Comparison of ENCODE assay signal across 15 cellular contexts in genomic region chr7:8178353-8178752, GRCh38.
DNase-seq lines count a peak whose midpoint lies in the region; ATAC-seq and TF ChIP-seq lines count a peak whose summit lies in the region.
"Had no signal": no experiment of that assay in that cellular context is flagged by ENCODE, and none has a peak within 500 bp of the region (broad histone marks: within the 10 kb centered on the region; RNA-seq: fewer than 3 reads in every experiment).

No MANE protein-coding gene starts in this region.

- POLR2A ChIA-PET in CD8-positive, alpha-beta T cell (lab: Charles Lee): interaction anchor here (0.6 to 3.5 kb wide), 7 partner anchors 10 to 210 kb away, joined by 3 to 13 read pairs (median 5); partner anchors contain the start of gene GLCCI1
- POLR2A ChIA-PET in activated CD8-positive, alpha-beta T cell treated with anti-CD3 and anti-CD28 coated beads, Interleukin-2, amount 10 ng/mL, durations not matched to agents 7 days and 5 days (lab: Charles Lee): interaction anchor here (0.8 to 4.1 kb wide), 4 partner anchors 19 to 209 kb away, joined by 3 to 36 read pairs (median 8); no protein-coding TSS in a partner anchor
- POLR2A ChIA-PET in naive thymus-derived CD4-positive, alpha-beta T cell (lab: Charles Lee): interaction anchor here (0.6 to 3.9 kb wide), 3 partner anchors 9 to 568 kb away, joined by 3 to 22 read pairs (median 4); no protein-coding TSS in a partner anchor

- H3K4me1 ChIP-seq in CD8-positive, alpha-beta T cell (ENCODE audit: insufficient read depth, low read length): peaks cover 50% of the 10 kb centered on the region
- H3K4me1 ChIP-seq in naive thymus-derived CD4-positive, alpha-beta T cell (ENCODE audit: control insufficient read depth in 2 of 2, insufficient read depth in 2 of 2, low read length in 2 of 2): peaks cover 48 to 50% of the 10 kb centered on the region in 2 donors
- H3K4me1 ChIP-seq: Caco-2 had no signal

- H3K27ac Mint-ChIP-seq in CD8-positive, alpha-beta T cell: peak overlapping the region; percentile 98
- H3K27ac Mint-ChIP-seq in activated CD8-positive, alpha-beta T cell treated with anti-CD3 and anti-CD28 coated beads, Interleukin-2, amount 10 ng/mL, durations not matched to agents 7 days and 5 days: peak overlapping the region; percentile 99
- peak overlapping the region; percentile 87 to 99 (median 96) for H3K27ac Mint-ChIP-seq in naive thymus-derived CD4-positive, alpha-beta T cell
- H3K27ac Mint-ChIP-seq: endodermal cell had no signal

- no peak overlapping the region for H3K4me3 ChIP-seq in CD8-positive, alpha-beta T cell (ENCODE audit: low read depth, low read length)
- H3K4me3 ChIP-seq in naive thymus-derived CD4-positive, alpha-beta T cell (ENCODE audit: low read length): no peak overlapping the region
- H3K4me3 ChIP-seq: right lobe of liver, tibial artery had no signal

- no peak for DNase-seq in CD8-positive, alpha-beta T cell
- DNase-seq in HT1080 (ENCODE audit: low read depth) (peak; percentile 31), left colon (no peak), NCI-H128 (lab: John Stamatoyannopoulos, UW; ENCODE audit: unreplicated experiment) (no peak)
- no peak for DNase-seq in activated CD8-positive, alpha-beta T cell treated with anti-CD3 and anti-CD28 coated beads, Interleukin-2, amount 10 ng/mL, durations not matched to agents 7 days and 5 days
- DNase-seq in naive thymus-derived CD4-positive, alpha-beta T cell: no peak
- DNase-seq in stimulated activated CD4-positive, alpha-beta T cell treated with anti-CD3 and anti-CD28 coated beads, Interleukin-4, amount 100 ng/mL, for 24 hours: no peak
- DNase-seq: aorta; Caco-2; endodermal cell; islet precursor cell; NCI-H2029; NK-92 treated with Interleukin-12 subunit alpha and Interleukin-12 subunit beta, amount 100 ng/mL, for 24 hours; right lobe of liver; tibial artery had no signal

- no peak for TF ChIP-seq CTCF in CD8-positive, alpha-beta T cell (IDR thresholded peaks at IDR 0.05)

- ATAC-seq in CD8-positive, alpha-beta T cell: no peak
- no peak for ATAC-seq in activated CD8-positive, alpha-beta T cell treated with anti-CD3 and anti-CD28 coated beads, Interleukin-2, amount 10 ng/mL, durations not matched to agents 7 days and 5 days
- ATAC-seq in naive thymus-derived CD4-positive, alpha-beta T cell: no peak
- no peak for ATAC-seq in left colon
- ATAC-seq: right lobe of liver had no signal

- H3K36me3 ChIP-seq in CD8-positive, alpha-beta T cell (ENCODE audit: insufficient read depth, low read length): no peaks in the 10 kb centered on the region
- H3K36me3 ChIP-seq in naive thymus-derived CD4-positive, alpha-beta T cell (ENCODE audit: control insufficient read depth in 2 of 3, insufficient read depth in 3 of 3, low read length in 3 of 3): no peaks in the 10 kb centered on the region
- H3K36me3 ChIP-seq: right lobe of liver, tibial artery had no signal

- H3K27me3 Mint-ChIP-seq in CD8-positive, alpha-beta T cell (ENCODE audit: low read depth): no peaks in the 10 kb centered on the region
- peaks cover 3% of the 10 kb centered on the region for H3K27me3 Mint-ChIP-seq in activated CD8-positive, alpha-beta T cell treated with anti-CD3 and anti-CD28 coated beads, Interleukin-2, amount 10 ng/mL, durations not matched to agents 7 days and 5 days (ENCODE audit: low read depth)
- H3K27me3 Mint-ChIP-seq in naive thymus-derived CD4-positive, alpha-beta T cell: no peaks in the 10 kb centered on the region

- H3K9me3 ChIP-seq in CD8-positive, alpha-beta T cell (ENCODE audit: low read length): no peaks in the 10 kb centered on the region
- no peaks in the 10 kb centered on the region for H3K9me3 ChIP-seq in naive thymus-derived CD4-positive, alpha-beta T cell (ENCODE audit: control insufficient read depth in 2 of 3, low read length in 3 of 3)
- H3K9me3 ChIP-seq: Caco-2, right lobe of liver, tibial artery had no signal

- CTCF ChIA-PET in CD8-positive, alpha-beta T cell (lab: Charles Lee): interaction anchor here (0.6 to 3.2 kb wide), 5 partner anchors 8 to 497 kb away, joined by 3 to 13 read pairs (median 8); no protein-coding TSS in a partner anchor
- CTCF ChIA-PET in activated CD8-positive, alpha-beta T cell treated with anti-CD3 and anti-CD28 coated beads, Interleukin-2, amount 10 ng/mL, durations not matched to agents 7 days and 5 days (lab: Charles Lee): interaction anchor here (0.6 to 1.3 kb wide), 3 partner anchors 62 to 584 kb away, joined by 3 to 6 read pairs (median 4); no protein-coding TSS in a partner anchor
- CTCF ChIA-PET in naive thymus-derived CD4-positive, alpha-beta T cell (lab: Charles Lee): interaction anchor here (0.6 to 1.3 kb wide), 5 partner anchors 8 to 533 kb away, joined by 3 to 4 read pairs (median 3); no protein-coding TSS in a partner anchor

- H3K27me3 ChIP-seq in CD8-positive, alpha-beta T cell (ENCODE audit: insufficient read depth, low read length): no peaks in the 10 kb centered on the region
- no peaks in the 10 kb centered on the region for H3K27me3 ChIP-seq in naive thymus-derived CD4-positive, alpha-beta T cell (ENCODE audit: control insufficient read depth in 2 of 2, insufficient read depth in 2 of 2, low read length in 2 of 2)
- H3K27me3 ChIP-seq: right lobe of liver, tibial artery had no signal

- no peaks in the 10 kb centered on the region for H3K9me3 Mint-ChIP-seq in CD8-positive, alpha-beta T cell
- H3K9me3 Mint-ChIP-seq in activated CD8-positive, alpha-beta T cell treated with anti-CD3 and anti-CD28 coated beads, Interleukin-2, amount 10 ng/mL, durations not matched to agents 7 days and 5 days (ENCODE audit: insufficient read depth): no peaks in the 10 kb centered on the region
- H3K9me3 Mint-ChIP-seq in naive thymus-derived CD4-positive, alpha-beta T cell: peaks cover 0 to 6% (median 0%) of the 10 kb centered on the region in 11 donors
- H3K9me3 Mint-ChIP-seq: endodermal cell had no signal

- intact Hi-C loops in CD8-positive, alpha-beta T cell (cut with DNase I, micrococcal nuclease): no loop called here
- intact Hi-C loops in naive thymus-derived CD4-positive, alpha-beta T cell (cut with micrococcal nuclease): no loop called here
- intact Hi-C loops in left colon (cut with DNase I, micrococcal nuclease): no loop called here

- no peaks in the 10 kb centered on the region for H3K36me3 Mint-ChIP-seq in CD8-positive, alpha-beta T cell
- H3K36me3 Mint-ChIP-seq in activated CD8-positive, alpha-beta T cell treated with anti-CD3 and anti-CD28 coated beads, Interleukin-2, amount 10 ng/mL, durations not matched to agents 7 days and 5 days (ENCODE audit: low read depth): peaks cover 13% of the 10 kb centered on the region
- peaks cover 0 to 17% (median 0%) of the 10 kb centered on the region in 5 donors for H3K36me3 Mint-ChIP-seq in naive thymus-derived CD4-positive, alpha-beta T cell

- H3K4me3 Mint-ChIP-seq in CD8-positive, alpha-beta T cell: peak overlapping the region; percentile 42
- H3K4me3 Mint-ChIP-seq in activated CD8-positive, alpha-beta T cell treated with anti-CD3 and anti-CD28 coated beads, Interleukin-2, amount 10 ng/mL, durations not matched to agents 7 days and 5 days: no peak overlapping the region
- H3K4me3 Mint-ChIP-seq in naive thymus-derived CD4-positive, alpha-beta T cell: peak overlapping the region in 8 of 10 donors; percentile 62 to 82 (median 74)
- H3K4me3 Mint-ChIP-seq: endodermal cell had no signal

- peaks cover 64% of the 10 kb centered on the region for H3K4me1 Mint-ChIP-seq in CD8-positive, alpha-beta T cell (ENCODE audit: low read depth)
- peaks cover 50% of the 10 kb centered on the region for H3K4me1 Mint-ChIP-seq in activated CD8-positive, alpha-beta T cell treated with anti-CD3 and anti-CD28 coated beads, Interleukin-2, amount 10 ng/mL, durations not matched to agents 7 days and 5 days (ENCODE audit: low read depth)
- H3K4me1 Mint-ChIP-seq in naive thymus-derived CD4-positive, alpha-beta T cell: peaks cover 36 to 70% (median 65%) of the 10 kb centered on the region in 7 donors

- H3K27ac ChIP-seq in CD8-positive, alpha-beta T cell (ENCODE audit: low read depth, low read length): peak overlapping the region; percentile 63
- H3K27ac ChIP-seq in naive thymus-derived CD4-positive, alpha-beta T cell (ENCODE audit: low read depth, low read length): peak overlapping the region; percentile 72
- H3K27ac ChIP-seq: tibial artery had no signal
